1 cellular context compared by ENCODE assay signal in the genomic region with DNA sequence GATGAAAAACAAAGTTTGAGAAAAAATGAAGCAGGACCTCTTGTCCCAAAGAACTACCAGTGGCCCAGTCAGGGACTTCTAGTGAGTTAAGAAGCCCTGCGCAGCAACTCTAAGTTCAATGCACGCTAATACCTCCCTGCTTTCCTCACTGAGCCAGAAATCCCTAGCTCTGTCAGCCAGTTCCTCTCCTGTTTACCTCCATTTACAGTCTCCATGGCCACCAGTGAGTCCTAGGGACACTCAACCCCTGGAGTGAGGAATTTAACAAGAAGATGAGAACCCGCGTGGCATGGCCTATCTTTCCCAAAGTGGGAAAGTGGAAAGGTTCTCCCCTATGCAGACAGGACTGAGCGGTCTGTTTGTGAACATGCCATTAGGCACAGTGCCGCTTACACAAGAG.
TF ChIP-seq lines count a peak whose summit lies in the region.

No MANE protein-coding gene starts in this region.

TF ChIP-seq in IMR-90, 13 proteins besides CTCF, POLR2A, EP300 and RAD21 (continued from another document):
- no peak for TF ChIP-seq RFX5 (IDR thresholded peaks at IDR 0.05; ENCODE audit: low read depth, low read length)
